Comparison of ENCODE assay signal across 8 cellular contexts in the genomic region with DNA sequence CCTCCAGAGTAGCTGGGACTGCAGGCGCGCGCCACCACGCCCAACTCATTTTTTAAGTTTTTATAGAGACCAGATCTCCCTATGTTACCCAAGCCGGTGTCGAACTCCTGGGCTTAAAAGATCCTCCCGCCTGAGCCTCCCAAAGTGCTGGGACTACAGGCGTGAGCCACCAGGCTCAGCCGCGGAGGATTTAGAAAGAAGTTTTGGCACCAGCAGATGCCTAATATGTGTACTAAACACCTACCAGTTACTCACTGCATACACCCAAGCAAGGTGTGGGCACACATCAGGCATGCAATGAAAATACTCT. TPM values are rescaled to one million over a fixed set of nuclear protein-coding genes. Genes with fewer than 3 reads are reported as not detected.
DNase-seq lines count a peak whose midpoint lies in the region; ATAC-seq and TF ChIP-seq lines count a peak whose summit lies in the region.

No MANE protein-coding gene starts in this region.

- H3K9me3 ChIP-seq in gastrocnemius medialis: no peaks in the 10 kb centered on the region

- peak; percentile 13 for ATAC-seq in GM18909 (IDR thresholded peaks at IDR 0.05; ENCODE audit: poor library complexity, unreplicated experiment)
- no peak for ATAC-seq in gastrocnemius medialis
- no peak for ATAC-seq in GM21526 (IDR thresholded peaks at IDR 0.05; ENCODE audit: low FRiP score, unreplicated experiment)

- in situ Hi-C loops in gastrocnemius medialis (cut with MboI; ENCODE audit: low sequenced_read_pairs in 4 of 4): no loop called here

- peaks cover 11 to 17% of the 10 kb centered on the region in 2 donors for H3K4me1 ChIP-seq in gastrocnemius medialis

- H3K27ac ChIP-seq in VCaP: peak overlapping the region; percentile 83
- H3K27ac ChIP-seq in gastrocnemius medialis: peak overlapping the region; percentile 72 to 84 (median 78)

- no peaks in the 10 kb centered on the region for H3K27me3 ChIP-seq in gastrocnemius medialis

- intact Hi-C loops in gastrocnemius medialis (cut with DNase I; ENCODE audit: low total_unique reads): loop anchor here (1.0 to 5.0 kb wide), 3 partner anchors 110 to 288 kb away; partner anchors contain the start of genes ZNF461, ZNF529 and ZNF566

- H3K36me3 ChIP-seq in gastrocnemius medialis: no peaks in the 10 kb centered on the region

- no peak for DNase-seq in foreskin fibroblast
- no peak for DNase-seq in gastrocnemius medialis
- no peak for DNase-seq in T1000 (lab: John Stamatoyannopoulos, UW)
- no peak for DNase-seq in activated effector memory CD4-positive, alpha-beta T cell treated with Interleukin-2 at 50 U/mL for 16 hours
- DNase-seq in GOT3 (lab: John Stamatoyannopoulos, UW): no peak

- TF ChIP-seq CTCF in VCaP (conservative IDR thresholded peaks at IDR 0.05): no peak
- no peak for TF ChIP-seq CTCF in foreskin fibroblast (IDR thresholded peaks at IDR 0.05; ENCODE audit: low read depth, low read length)
- no peak for TF ChIP-seq CTCF in gastrocnemius medialis (IDR thresholded peaks at IDR 0.05 in 4 of 5, conservative IDR thresholded peaks at IDR 0.05 in 1 of 5)

- TF ChIP-seq POLR2A in gastrocnemius medialis (IDR thresholded peaks at IDR 0.05): no peak

- peak overlapping the region; percentile 66 to 88 for H3K4me3 ChIP-seq in foreskin fibroblast (ENCODE audit: low read depth in 1 of 2, low read length in 2 of 2)
- peak overlapping the region; percentile 67 to 93 (median 84) for H3K4me3 ChIP-seq in gastrocnemius medialis

RNA-seq across cellular contexts. Expression of gene ZFP14, which starts 0.5 kb away (rescaled TPM):
- total RNA-seq in gastrocnemius medialis: 1 to 10 TPM in 1 of 4 donors, under 1 TPM in 3; 0.67 to 1.9 (median 0.74) TPM

RNA-seq across cellular contexts. Expression of gene ZFP82, which starts 39.0 kb away (rescaled TPM):
- total RNA-seq in gastrocnemius medialis: under 1 TPM; 0.10 to 0.98 (median 0.92) TPM
